ENCODE assay signal across 9 cellular contexts in the genomic region with DNA sequence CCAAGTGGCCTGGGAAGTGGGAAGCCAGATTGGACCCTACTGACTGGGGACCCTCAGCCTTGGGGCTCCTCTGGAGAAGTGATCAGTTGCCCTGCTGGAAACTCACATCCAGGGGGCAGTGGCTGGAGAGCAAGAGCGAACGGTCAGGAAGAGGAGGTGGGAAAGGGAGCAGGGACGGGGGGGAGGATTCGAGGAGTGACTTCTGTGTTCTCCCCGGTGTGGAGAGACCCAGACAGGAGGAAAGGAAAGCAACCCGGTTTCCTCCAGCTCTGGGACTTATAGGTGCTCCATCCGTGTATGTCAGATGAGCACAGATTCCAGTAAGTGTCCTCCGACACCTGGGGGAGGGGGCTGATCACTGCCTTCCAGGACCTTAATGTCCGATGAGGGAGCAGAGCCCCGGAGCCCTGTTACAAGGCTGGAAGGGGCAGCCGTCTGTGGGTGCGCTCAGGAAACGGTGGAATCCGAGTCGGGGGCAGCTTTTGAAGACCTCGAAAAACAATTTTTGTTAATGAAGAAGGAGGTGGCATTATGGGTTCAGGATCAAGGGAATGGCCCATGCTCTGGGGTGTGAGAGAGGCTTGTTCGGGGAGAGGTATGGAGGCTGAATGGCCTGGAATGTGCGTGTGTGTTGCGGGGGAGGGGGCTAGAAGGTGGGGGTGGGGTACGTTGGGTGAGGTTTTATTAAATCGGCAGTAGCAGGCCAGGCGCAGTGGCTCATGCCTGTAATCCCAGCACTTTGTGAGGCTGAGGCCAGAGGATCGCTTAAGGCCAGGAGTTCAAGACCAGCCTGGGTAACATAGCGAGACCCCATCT. TPM values are rescaled to one million over a fixed set of nuclear protein-coding genes. Genes with fewer than 3 reads are reported as not detected.
DNase-seq lines count a peak whose midpoint lies in the region; ATAC-seq and TF ChIP-seq lines count a peak whose summit lies in the region.
"Had no signal": no experiment of that assay in that cellular context is flagged by ENCODE, and none has a peak within 500 bp of the region (broad histone marks: within the 10 kb centered on the region; RNA-seq: fewer than 3 reads in every experiment).

No MANE protein-coding gene starts in this region.

- H3K27ac ChIP-seq in thoracic aorta: no peak overlapping the region

- no peak overlapping the region for H3K27ac Mint-ChIP-seq in activated CD4-positive, alpha-beta T cell treated with anti-CD3 and anti-CD28 coated beads for 36 hours
- no peak overlapping the region for H3K27ac Mint-ChIP-seq in immature natural killer cell

- H3K9me3 Mint-ChIP-seq in activated CD4-positive, alpha-beta T cell treated with anti-CD3 and anti-CD28 coated beads for 36 hours (ENCODE audit: low read depth): no peaks in the 10 kb centered on the region
- peaks cover 0 to 3% (median 0%) of the 10 kb centered on the region in 6 donors for H3K9me3 Mint-ChIP-seq in immature natural killer cell

- in situ Hi-C loops in astrocyte of the cerebellum (cut with HindIII; ENCODE audit: low sequenced_read_pairs): no loop called here

- intact Hi-C loops in activated CD4-positive, alpha-beta T cell treated with anti-CD3 and anti-CD28 coated beads for 36 hours (cut with DNase I, micrococcal nuclease): no loop called here

- peak overlapping the region; percentile 35 for H3K4me3 Mint-ChIP-seq in activated CD4-positive, alpha-beta T cell treated with anti-CD3 and anti-CD28 coated beads for 36 hours
- peak overlapping the region; percentile 69 to 81 (median 80) for H3K4me3 Mint-ChIP-seq in immature natural killer cell

- ATAC-seq in activated CD4-positive, alpha-beta T cell treated with anti-CD3 and anti-CD28 coated beads for 36 hours: no peak
- ATAC-seq in thoracic aorta (ENCODE audit: insufficient number of reproducible peaks, low FRiP score, low read depth): no peak
- no peak for ATAC-seq in HG02884 (IDR thresholded peaks at IDR 0.05; ENCODE audit: unreplicated experiment)
- no peak for ATAC-seq in GM19023 (IDR thresholded peaks at IDR 0.05; ENCODE audit: unreplicated experiment)

- no peaks in the 10 kb centered on the region for H3K36me3 Mint-ChIP-seq in activated CD4-positive, alpha-beta T cell treated with anti-CD3 and anti-CD28 coated beads for 36 hours (ENCODE audit: low read depth)
- H3K36me3 Mint-ChIP-seq in immature natural killer cell: peaks cover 0 to 2% (median 0%) of the 10 kb centered on the region in 3 donors

- peaks cover 51% of the 10 kb centered on the region for H3K27me3 Mint-ChIP-seq in activated CD4-positive, alpha-beta T cell treated with anti-CD3 and anti-CD28 coated beads for 36 hours
- peaks cover 11 to 36% (median 20%) of the 10 kb centered on the region in 3 donors for H3K27me3 Mint-ChIP-seq in immature natural killer cell (ENCODE audit: low read depth in 3 of 3)

- H3K27me3 ChIP-seq in thoracic aorta (replicated peaks; ENCODE audit: insufficient read depth): no peaks in the 10 kb centered on the region

- no peaks in the 10 kb centered on the region for H3K36me3 ChIP-seq in thoracic aorta

- peaks cover 10 to 12% of the 10 kb centered on the region in 2 donors for H3K4me1 ChIP-seq in thoracic aorta (ENCODE audit: control insufficient read depth in 1 of 2, low read depth in 2 of 2)

- H3K9me3 ChIP-seq in thoracic aorta: no peaks in the 10 kb centered on the region

- no peak overlapping the region for H3K4me3 ChIP-seq in astrocyte of the cerebellum (ENCODE audit: low read depth, low read length)
- H3K4me3 ChIP-seq in thoracic aorta: peak overlapping the region; percentile 66

- POLR2A ChIA-PET in activated CD4-positive, alpha-beta T cell treated with anti-CD3 and anti-CD28 coated beads for 36 hours (lab: Charles Lee): no interaction called here

- H3K4me1 Mint-ChIP-seq in activated CD4-positive, alpha-beta T cell treated with anti-CD3 and anti-CD28 coated beads for 36 hours: peaks cover 3% of the 10 kb centered on the region
- peaks cover 16 to 23% of the 10 kb centered on the region in 2 donors for H3K4me1 Mint-ChIP-seq in immature natural killer cell

- no peak for DNase-seq in activated CD4-positive, alpha-beta T cell treated with anti-CD3 and anti-CD28 coated beads for 36 hours
- no peak for DNase-seq in activated CD4-positive, alpha-beta T cell treated with anti-CD3 and anti-CD28 coated beads, Interleukin-2, amount 50 U/mL, for 48 hours
- DNase-seq in astrocyte of the cerebellum (ENCODE audit: low read depth) (no peak), immature natural killer cell (no peak), thoracic aorta (ENCODE audit: low spot score) (no peak), putamen (ENCODE audit: low spot score) (no peak)
- DNase-seq: NCI-H446 treated with DMSO at 0.1 percent for 48 hours had no signal

- CTCF ChIA-PET in activated CD4-positive, alpha-beta T cell treated with anti-CD3 and anti-CD28 coated beads for 36 hours (lab: Charles Lee): interaction anchor here (0.6 to 1.5 kb wide), 3 partner anchors 74 to 707 kb away, joined by 3 read pairs; no protein-coding TSS in a partner anchor

- TF ChIP-seq CTCF in astrocyte of the cerebellum (IDR thresholded peaks at IDR 0.05; ENCODE audit: low read depth, low read length, missing control alignments) (peak; percentile 40), thoracic aorta (IDR thresholded peaks at IDR 0.05) (no peak)

RNA-seq across cellular contexts. Expression of gene NDRG4, which starts 34.8 kb away (rescaled TPM):
- total RNA-seq in activated CD4-positive, alpha-beta T cell treated with anti-CD3 and anti-CD28 coated beads for 36 hours: 1 to 10 TPM; 6.9 to 7.2 TPM
- under 1 TPM in 1 of 3 donors, not detected in 2; 0.18 TPM for polyA plus RNA-seq in immature natural killer cell
- 10 to 100 TPM in 1 of 2 donors, 1 to 10 TPM in 1; 2.2 to 11.0 TPM for total RNA-seq in thoracic aorta

RNA-seq across cellular contexts. Expression of gene SETD6, which starts 50.2 kb away (rescaled TPM):
- 10 to 100 TPM; 13.8 to 15.1 TPM for total RNA-seq in activated CD4-positive, alpha-beta T cell treated with anti-CD3 and anti-CD28 coated beads for 36 hours
- 10 to 100 TPM in 1 of 3 donors, 1 to 10 TPM in 2; 4.5 to 11.9 (median 5.9) TPM for polyA plus RNA-seq in immature natural killer cell
- total RNA-seq in thoracic aorta: 10 to 100 TPM; 19.2 to 47.3 TPM
